3 cellular contexts compared by ENCODE assay signal in the genomic region with DNA sequence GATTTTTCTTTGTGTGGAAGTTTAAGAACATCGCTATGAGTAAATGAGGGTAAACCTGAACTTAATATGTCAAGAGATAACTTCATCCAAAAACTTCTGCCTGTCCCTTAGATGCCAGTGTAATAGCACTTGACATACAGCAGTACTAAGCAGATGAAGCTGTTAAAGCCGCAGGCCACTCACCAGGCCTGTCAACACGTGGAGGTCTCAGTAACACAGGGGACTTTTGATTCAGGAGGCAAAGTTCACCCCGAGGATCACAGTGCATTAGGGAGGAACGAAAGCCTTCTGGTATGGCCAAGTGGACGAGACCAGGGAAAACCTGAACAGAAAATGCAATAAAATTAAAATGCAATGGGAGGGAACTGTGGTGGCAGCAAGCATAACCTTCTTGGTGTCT.
TF ChIP-seq lines count a peak whose summit lies in the region.

No MANE protein-coding gene starts in this region.

TF ChIP-seq in HepG2, 621 proteins besides CTCF, POLR2A, EP300 and RAD21 (continues in another document):
- TF ChIP-seq KLF16 (CRISPR knock-in tag; IDR thresholded peaks at IDR 0.05) = no peak
- TF ChIP-seq, protein P1, sequence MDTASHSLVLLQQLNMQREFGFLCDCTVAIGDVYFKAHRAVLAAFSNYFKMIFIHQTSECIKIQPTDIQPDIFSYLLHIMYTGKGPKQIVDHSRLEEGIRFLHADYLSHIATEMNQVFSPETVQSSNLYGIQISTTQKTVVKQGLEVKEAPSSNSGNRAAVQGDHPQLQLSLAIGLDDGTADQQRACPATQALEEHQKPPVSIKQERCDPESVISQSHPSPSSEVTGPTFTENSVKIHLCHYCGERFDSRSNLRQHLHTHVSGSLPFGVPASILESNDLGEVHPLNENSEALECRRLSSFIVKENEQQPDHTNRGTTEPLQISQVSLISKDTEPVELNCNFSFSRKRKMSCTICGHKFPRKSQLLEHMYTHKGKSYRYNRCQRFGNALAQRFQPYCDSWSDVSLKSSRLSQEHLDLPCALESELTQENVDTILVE (CRISPR knock-in tag; IDR thresholded peaks at IDR 0.05) = no peak
- TF ChIP-seq SRF (IDR thresholded peaks at IDR 0.05; ENCODE audit: low read depth, low read length) = no peak
- 0 out of 2 replicates have a peak, but pooled peaks have one; percentile 45 for TF ChIP-seq NCOR1 (IDR thresholded peaks at IDR 0.05; ENCODE audit: borderline replicate concordance, low read length)
- TF ChIP-seq GABPB1 (CRISPR knock-in tag; IDR thresholded peaks at IDR 0.05) = no peak
- TF ChIP-seq HOXA5 (CRISPR knock-in tag; IDR thresholded peaks at IDR 0.05) = no peak
- 0 out of 2 replicates have a peak, but pooled peaks have one; percentile 29 for TF ChIP-seq MYC (CRISPR knock-in tag; IDR thresholded peaks at IDR 0.05; ENCODE audit: borderline replicate concordance)
- TF ChIP-seq, protein P2, sequence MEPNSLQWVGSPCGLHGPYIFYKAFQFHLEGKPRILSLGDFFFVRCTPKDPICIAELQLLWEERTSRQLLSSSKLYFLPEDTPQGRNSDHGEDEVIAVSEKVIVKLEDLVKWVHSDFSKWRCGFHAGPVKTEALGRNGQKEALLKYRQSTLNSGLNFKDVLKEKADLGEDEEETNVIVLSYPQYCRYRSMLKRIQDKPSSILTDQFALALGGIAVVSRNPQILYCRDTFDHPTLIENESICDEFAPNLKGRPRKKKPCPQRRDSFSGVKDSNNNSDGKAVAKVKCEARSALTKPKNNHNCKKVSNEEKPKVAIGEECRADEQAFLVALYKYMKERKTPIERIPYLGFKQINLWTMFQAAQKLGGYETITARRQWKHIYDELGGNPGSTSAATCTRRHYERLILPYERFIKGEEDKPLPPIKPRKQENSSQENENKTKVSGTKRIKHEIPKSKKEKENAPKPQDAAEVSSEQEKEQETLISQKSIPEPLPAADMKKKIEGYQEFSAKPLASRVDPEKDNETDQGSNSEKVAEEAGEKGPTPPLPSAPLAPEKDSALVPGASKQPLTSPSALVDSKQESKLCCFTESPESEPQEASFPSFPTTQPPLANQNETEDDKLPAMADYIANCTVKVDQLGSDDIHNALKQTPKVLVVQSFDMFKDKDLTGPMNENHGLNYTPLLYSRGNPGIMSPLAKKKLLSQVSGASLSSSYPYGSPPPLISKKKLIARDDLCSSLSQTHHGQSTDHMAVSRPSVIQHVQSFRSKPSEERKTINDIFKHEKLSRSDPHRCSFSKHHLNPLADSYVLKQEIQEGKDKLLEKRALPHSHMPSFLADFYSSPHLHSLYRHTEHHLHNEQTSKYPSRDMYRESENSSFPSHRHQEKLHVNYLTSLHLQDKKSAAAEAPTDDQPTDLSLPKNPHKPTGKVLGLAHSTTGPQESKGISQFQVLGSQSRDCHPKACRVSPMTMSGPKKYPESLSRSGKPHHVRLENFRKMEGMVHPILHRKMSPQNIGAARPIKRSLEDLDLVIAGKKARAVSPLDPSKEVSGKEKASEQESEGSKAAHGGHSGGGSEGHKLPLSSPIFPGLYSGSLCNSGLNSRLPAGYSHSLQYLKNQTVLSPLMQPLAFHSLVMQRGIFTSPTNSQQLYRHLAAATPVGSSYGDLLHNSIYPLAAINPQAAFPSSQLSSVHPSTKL (CRISPR knock-in tag; IDR thresholded peaks at IDR 0.05) = peak; percentile 26; the same call in 1 of the 2 replicates
- TF ChIP-seq SALL1 (CRISPR knock-in tag; IDR thresholded peaks at IDR 0.05) = peak; percentile 56
- no peak for TF ChIP-seq ZBTB38 (CRISPR knock-in tag; IDR thresholded peaks at IDR 0.05)
- TF ChIP-seq POGZ (CRISPR knock-in tag; IDR thresholded peaks at IDR 0.05) = 0 out of 2 replicates have a peak, but pooled peaks have one; percentile 42
- TF ChIP-seq HNF4G (IDR thresholded peaks at IDR 0.05; ENCODE audit: borderline replicate concordance, low read depth, low read length) = peak; percentile 47; the same call in 1 of the 2 replicates
- no peak for TF ChIP-seq HNF4G (CRISPR knock-in tag; IDR thresholded peaks at IDR 0.05; ENCODE audit: borderline replicate concordance, low read depth)
- no peak for TF ChIP-seq HNRNPL (IDR thresholded peaks at IDR 0.05; ENCODE audit: low read depth, low read length)
- 0 out of 2 replicates have a peak, but pooled peaks have one; percentile 11 for TF ChIP-seq RARA (CRISPR knock-in tag; IDR thresholded peaks at IDR 0.05)
- no peak for TF ChIP-seq PAF1 (CRISPR knock-in tag; IDR thresholded peaks at IDR 0.05)
- TF ChIP-seq ZNF629 (CRISPR knock-in tag; conservative IDR thresholded peaks at IDR 0.05) = no peak
- 0 out of 3 replicates have a peak, but pooled peaks have one; percentile 18 for TF ChIP-seq MXI1 (IDR thresholded peaks at IDR 0.05; ENCODE audit: borderline replicate concordance, low read depth, low read length)
- no peak for TF ChIP-seq ZNF337 (CRISPR knock-in tag; IDR thresholded peaks at IDR 0.05; ENCODE audit: borderline replicate concordance, low read depth)

TF ChIP-seq in H1, 55 proteins besides CTCF, POLR2A, EP300 and RAD21:
- TF ChIP-seq, protein P3, sequence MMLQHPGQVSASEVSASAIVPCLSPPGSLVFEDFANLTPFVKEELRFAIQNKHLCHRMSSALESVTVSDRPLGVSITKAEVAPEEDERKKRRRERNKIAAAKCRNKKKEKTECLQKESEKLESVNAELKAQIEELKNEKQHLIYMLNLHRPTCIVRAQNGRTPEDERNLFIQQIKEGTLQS (IDR thresholded peaks at IDR 0.05; ENCODE audit: insufficient read depth, low read depth, low read length) = no peak
- TF ChIP-seq TAF1 (IDR thresholded peaks at IDR 0.05; ENCODE audit: low read depth, low read length) (no peak), KDM1A (IDR thresholded peaks at IDR 0.05; ENCODE audit: borderline replicate concordance, low read length) (no peak), BACH1 (IDR thresholded peaks at IDR 0.05; ENCODE audit: low read length) (no peak), POLR2AphosphoS5 (IDR thresholded peaks at IDR 0.05; ENCODE audit: low read depth, low read length) (no peak), JUND (IDR thresholded peaks at IDR 0.05; ENCODE audit: low read length) (no peak), MAFK (IDR thresholded peaks at IDR 0.05; ENCODE audit: low read depth, low read length) (no peak), SAP30 (IDR thresholded peaks at IDR 0.05; ENCODE audit: insufficient read depth, insufficient replicate concordance, low read length) (no peak), SUZ12 (IDR thresholded peaks at IDR 0.05; ENCODE audit: low read length) (no peak), GTF2F1 (IDR thresholded peaks at IDR 0.05; ENCODE audit: borderline replicate concordance, low read depth, low read length) (no peak), TAF7 (optimal IDR thresholded peaks at IDR 0.05; ENCODE audit: borderline replicate concordance, low read depth, low read length) (no peak), NRF1 (IDR thresholded peaks at IDR 0.05; ENCODE audit: low read depth, low read length) (no peak), CBX5 (IDR thresholded peaks at IDR 0.05; ENCODE audit: low read depth, low read length) (no peak), GABPA (IDR thresholded peaks at IDR 0.05; ENCODE audit: borderline replicate concordance, insufficient read depth, low read length) (no peak), SP2 (IDR thresholded peaks at IDR 0.05; ENCODE audit: low read length) (no peak), RBBP5 (IDR thresholded peaks at IDR 0.05; ENCODE audit: borderline replicate concordance, low read depth, low read length) (no peak)
- TF ChIP-seq, protein P4, sequence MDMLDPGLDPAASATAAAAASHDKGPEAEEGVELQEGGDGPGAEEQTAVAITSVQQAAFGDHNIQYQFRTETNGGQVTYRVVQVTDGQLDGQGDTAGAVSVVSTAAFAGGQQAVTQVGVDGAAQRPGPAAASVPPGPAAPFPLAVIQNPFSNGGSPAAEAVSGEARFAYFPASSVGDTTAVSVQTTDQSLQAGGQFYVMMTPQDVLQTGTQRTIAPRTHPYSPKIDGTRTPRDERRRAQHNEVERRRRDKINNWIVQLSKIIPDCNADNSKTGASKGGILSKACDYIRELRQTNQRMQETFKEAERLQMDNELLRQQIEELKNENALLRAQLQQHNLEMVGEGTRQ (IDR thresholded peaks at IDR 0.05; ENCODE audit: low read length) = no peak
TF ChIP-seq in H1: peak in this region for 0.

TF ChIP-seq in liver, 16 proteins besides CTCF, POLR2A, EP300 and RAD21:
- TF ChIP-seq FOXA1 (IDR thresholded peaks at IDR 0.05) = no peak
- peak; percentile 44 to 48 for TF ChIP-seq HNF4A (conservative IDR thresholded peaks at IDR 0.05)
